In the genomic region with DNA sequence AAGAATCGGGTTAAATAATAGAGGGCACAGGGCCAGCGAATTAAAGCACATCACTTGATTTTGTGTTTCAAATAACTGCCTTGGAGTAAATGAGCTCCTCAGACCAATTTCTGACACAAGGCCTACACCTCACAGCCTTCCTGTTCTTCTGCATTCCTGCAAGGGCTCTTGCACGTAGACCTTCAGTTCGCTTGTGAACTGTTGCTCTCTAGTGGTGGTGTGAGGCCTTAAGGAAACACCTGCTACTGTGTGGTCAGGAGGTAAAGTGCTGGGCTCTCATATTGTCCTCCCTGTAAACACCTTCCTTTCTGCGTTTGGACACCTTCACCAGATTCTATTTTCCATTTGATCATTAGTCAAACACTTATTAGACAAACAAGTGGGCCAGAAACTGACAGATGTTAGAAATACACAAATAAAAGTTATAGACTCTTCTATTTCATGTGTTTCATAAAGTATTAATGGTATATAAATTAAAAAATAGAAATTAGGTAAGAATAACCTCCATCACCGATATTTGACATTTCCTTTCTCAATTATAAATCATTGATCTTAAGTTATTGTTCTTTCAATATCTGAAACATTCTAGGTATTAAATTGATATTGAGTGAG, we compare ENCODE assay signal across 8 cellular contexts. TPM values are rescaled to one million over a fixed set of nuclear protein-coding genes. Genes with fewer than 3 reads are reported as not detected.
DNase-seq lines count a peak whose midpoint lies in the region; ATAC-seq and TF ChIP-seq lines count a peak whose summit lies in the region.

No MANE protein-coding gene starts in this region.

- H3K9me3 ChIP-seq in Karpas-422 (ENCODE audit: low read length) (no peaks in the 10 kb centered on the region), lung (ENCODE audit: control insufficient read depth in 2 of 2, insufficient read depth in 1 of 2, low read length in 1 of 2) (no peaks in the 10 kb centered on the region)

- 24 to 35% methylated on average over 6 of the region's 6 CpGs for WGBS in lung, 2 donors

- DNase-seq in GM04504 (ENCODE audit: low read depth) (peak; percentile 34), Karpas-422 (peak; percentile 71), T-helper 9 cell (peak; percentile 38), brain microvascular endothelial cell (peak; percentile 59), lung (ENCODE audit: low spot score) (peak; percentile 69), NCI-H345 (lab: John Stamatoyannopoulos, UW) (no peak)

- peak; percentile 96 for ATAC-seq in GM21786 (IDR thresholded peaks at IDR 0.05; ENCODE audit: unreplicated experiment)
- ATAC-seq in lung (ENCODE audit: insufficient read depth, low FRiP score): peak; percentile 41
- ATAC-seq in stimulated activated memory B cell treated with anti-CD40 and anti-IgM and Interleukin-4, amounts not matched to agents 10 μg/mL and 1 μg/mL and 100 μg/mL, for 72 hours: peak; percentile 93

- H3K4me3 ChIP-seq in Karpas-422 (ENCODE audit: low read length): no peak overlapping the region
- H3K4me3 ChIP-seq in brain microvascular endothelial cell (ENCODE audit: low read depth, low read length): no peak overlapping the region
- H3K4me3 ChIP-seq in lung: no peak overlapping the region

- peaks cover 12% of the 10 kb centered on the region for H3K4me1 ChIP-seq in Karpas-422 (ENCODE audit: low read length)
- no peaks in the 10 kb centered on the region for H3K4me1 ChIP-seq in lung (ENCODE audit: control insufficient read depth in 2 of 2, insufficient read depth in 2 of 2, low read length in 2 of 2)

- H3K27ac Mint-ChIP-seq in stimulated activated memory B cell treated with anti-CD40 and anti-IgM and Interleukin-4, amounts not matched to agents 10 μg/mL and 1 μg/mL and 100 μg/mL, for 72 hours: no peak overlapping the region

- H2AFZ ChIP-seq in Karpas-422 (ENCODE audit: low read length): no peak overlapping the region

- H3K9me3 Mint-ChIP-seq in stimulated activated memory B cell treated with anti-CD40 and anti-IgM and Interleukin-4, amounts not matched to agents 10 μg/mL and 1 μg/mL and 100 μg/mL, for 72 hours: no peaks in the 10 kb centered on the region

- H3K36me3 Mint-ChIP-seq in stimulated activated memory B cell treated with anti-CD40 and anti-IgM and Interleukin-4, amounts not matched to agents 10 μg/mL and 1 μg/mL and 100 μg/mL, for 72 hours: no peaks in the 10 kb centered on the region

- H3K27ac ChIP-seq in Karpas-422 (ENCODE audit: low read length): no peak overlapping the region
- no peak overlapping the region for H3K27ac ChIP-seq in brain microvascular endothelial cell
- H3K27ac ChIP-seq in lung (ENCODE audit: low read depth in 1 of 2, low read length in 1 of 2): no peak overlapping the region

- H3K9ac ChIP-seq in Karpas-422 (ENCODE audit: low read length): no peak overlapping the region

- H3K4me1 Mint-ChIP-seq in stimulated activated memory B cell treated with anti-CD40 and anti-IgM and Interleukin-4, amounts not matched to agents 10 μg/mL and 1 μg/mL and 100 μg/mL, for 72 hours: peaks cover 27% of the 10 kb centered on the region

- no peaks in the 10 kb centered on the region for H3K9me2 ChIP-seq in Karpas-422 (replicated peaks; ENCODE audit: insufficient read depth, low read length)

- no peaks in the 10 kb centered on the region for H3K79me2 ChIP-seq in Karpas-422 (ENCODE audit: low read length)

- no peaks in the 10 kb centered on the region for H3K27me3 ChIP-seq in Karpas-422 (ENCODE audit: low read length)
- H3K27me3 ChIP-seq in brain microvascular endothelial cell (replicated peaks): no peaks in the 10 kb centered on the region
- no peaks in the 10 kb centered on the region for H3K27me3 ChIP-seq in lung (ENCODE audit: control insufficient read depth, insufficient read depth)

- no peak overlapping the region for H3K4me2 ChIP-seq in Karpas-422 (ENCODE audit: low read depth, low read length, poor library complexity, severe bottlenecking)

- in situ Hi-C loops in brain microvascular endothelial cell (cut with HindIII; ENCODE audit: low pct_ligation_motif_present, low sequenced_read_pairs): no loop called here

- H3K36me3 ChIP-seq in Karpas-422 (ENCODE audit: insufficient read depth, low read length) (no peaks in the 10 kb centered on the region), brain microvascular endothelial cell (replicated peaks) (no peaks in the 10 kb centered on the region), lung (ENCODE audit: control insufficient read depth in 2 of 2, insufficient read depth in 2 of 2, low read length in 2 of 2) (no peaks in the 10 kb centered on the region)

- H3K27me3 Mint-ChIP-seq in stimulated activated memory B cell treated with anti-CD40 and anti-IgM and Interleukin-4, amounts not matched to agents 10 μg/mL and 1 μg/mL and 100 μg/mL, for 72 hours: no peaks in the 10 kb centered on the region

- H4K20me1 ChIP-seq in Karpas-422 (ENCODE audit: insufficient read depth, low read depth, low read length): no peaks in the 10 kb centered on the region

- no peak overlapping the region for H3K4me3 Mint-ChIP-seq in stimulated activated memory B cell treated with anti-CD40 and anti-IgM and Interleukin-4, amounts not matched to agents 10 μg/mL and 1 μg/mL and 100 μg/mL, for 72 hours

- TF ChIP-seq CTCF in brain microvascular endothelial cell (IDR thresholded peaks at IDR 0.05; ENCODE audit: low read depth, low read length, missing control alignments): peak; percentile 72
- peak; percentile 71 for TF ChIP-seq CTCF in lung (IDR thresholded peaks at IDR 0.05; ENCODE audit: control extremely low read depth, extremely low read depth)

RNA-seq across cellular contexts. Expression of gene KLRF1, which starts 29.2 kb away (rescaled TPM):
- total RNA-seq in Karpas-422 (2014; rRNA removed; shearing (Covaris generic); ENCODE audit: low replicate concordance): not detected in 2 replicates
- 1 to 10 TPM; 1.1 to 2.2 TPM for total RNA-seq in lung
- 1 to 10 TPM; 1.4 TPM for polyA plus RNA-seq in lung

RNA-seq across cellular contexts. Expression of gene CD69, which starts 37.4 kb away (rescaled TPM):
- 0.22 and 0.34 TPM in 2 replicates for total RNA-seq in Karpas-422 (2014; rRNA removed; shearing (Covaris generic); ENCODE audit: low replicate concordance)
- total RNA-seq in lung: 10 to 100 TPM in 1 of 2 donors, 1 to 10 TPM in 1; 5.2 to 17.4 TPM
- 10 to 100 TPM in 1 of 2 donors, 1 to 10 TPM in 1; 3.9 to 14.2 TPM for polyA plus RNA-seq in lung

Comparison
In these comparisons a context has a peak if more than half of its experiments do, and no peak if none do; other contexts are left out.
1. ATAC-seq: peak in every context shown above with its lines; median percentile 96 in GM21786; 93 in stimulated activated memory B cell treated with anti-CD40 and anti-IgM and Interleukin-4, amounts not matched to agents 10 μg/mL and 1 μg/mL and 100 μg/mL, for 72 hours; 41 in lung.